In genomic region chrX:74537011-74537390, GRCh38 we compare ENCODE assay signal across 8 cellular contexts.
DNase-seq lines count a peak whose midpoint lies in the region; ATAC-seq and TF ChIP-seq lines count a peak whose summit lies in the region.

No MANE protein-coding gene starts in this region.

- no peak overlapping the region for H2AFZ ChIP-seq in OCI-LY7 (ENCODE audit: low read length)

- BruUV-seq in OCI-LY7 (replicated peaks; lab: Mats Ljungman, UMichigan) = no TSS peak

- no peaks in the 10 kb centered on the region for H3K9me3 ChIP-seq in colonic mucosa
- no peaks in the 10 kb centered on the region for H3K9me3 ChIP-seq in muscle layer of colon (ENCODE audit: low read length)
- no peaks in the 10 kb centered on the region for H3K9me3 ChIP-seq in OCI-LY7 (ENCODE audit: low read length)

- H3K36me3 ChIP-seq in colonic mucosa (no peaks in the 10 kb centered on the region), muscle layer of colon (ENCODE audit: insufficient read depth, low read length) (no peaks in the 10 kb centered on the region), OCI-LY7 (ENCODE audit: insufficient read depth, low read length) (no peaks in the 10 kb centered on the region)

- H3K4me1 ChIP-seq in colonic mucosa (no peaks in the 10 kb centered on the region), muscle layer of colon (ENCODE audit: insufficient read depth, low read length) (peaks cover 4% of the 10 kb centered on the region), OCI-LY7 (ENCODE audit: insufficient read depth, low read length, poor library complexity, severe bottlenecking) (no peaks in the 10 kb centered on the region)

- intact Hi-C loops in colonic mucosa (cut with DNase I) = no loop called here
- intact Hi-C loops in OCI-LY7 (cut with micrococcal nuclease; ENCODE audit: unreplicated experiment) = no loop called here

- H3K9me2 ChIP-seq in OCI-LY7 (ENCODE audit: insufficient read depth, low read length) = no peaks in the 10 kb centered on the region

- H3K27ac ChIP-seq in colonic mucosa (peak overlapping the region; percentile 86), muscle layer of colon (ENCODE audit: low read depth, low read length) (peak overlapping the region; percentile 87), OCI-LY7 (ENCODE audit: low read depth, low read length, poor library complexity, severe bottlenecking) (no peak overlapping the region)

- CTCF ChIA-PET in OCI-LY7 (lab: Charles Lee; ENCODE audit: unreplicated experiment) = no interaction called here

- no peak overlapping the region for H3K4me2 ChIP-seq in OCI-LY7 (ENCODE audit: low read length)

- ATAC-seq in GM21390 (IDR thresholded peaks at IDR 0.05; ENCODE audit: unreplicated experiment) = no peak

- H3K27me3 ChIP-seq in colonic mucosa = no peaks in the 10 kb centered on the region
- H3K27me3 ChIP-seq in muscle layer of colon (ENCODE audit: control insufficient read depth in 1 of 2, insufficient read depth in 2 of 2, low read length in 2 of 2) = peaks cover 4 to 17% of the 10 kb centered on the region in 2 donors

- H3K79me2 ChIP-seq in OCI-LY7 (ENCODE audit: insufficient read depth, low read depth, low read length) = no peaks in the 10 kb centered on the region

- no peaks in the 10 kb centered on the region for H4K20me1 ChIP-seq in OCI-LY7 (ENCODE audit: insufficient read depth, low read length)

- peak overlapping the region; percentile 7 to 30 for H3K9ac ChIP-seq in colonic mucosa (ENCODE audit: low read depth in 2 of 2, low read length in 2 of 2)
- H3K9ac ChIP-seq in muscle layer of colon (ENCODE audit: low read length) = peak overlapping the region; percentile 37

- TF ChIP-seq CTCF in colonic mucosa (IDR thresholded peaks at IDR 0.05) (no peak), OCI-LY7 (conservative IDR thresholded peaks at IDR 0.05; ENCODE audit: low read length) (no peak)

- POLR2A ChIA-PET in OCI-LY7 (lab: Charles Lee) = interaction anchor here (0.5 kb wide), 1 partner anchor 115 kb away, joined by 7 read pairs; no protein-coding TSS in a partner anchor

- peak overlapping the region; percentile 47 for H3K4me3 ChIP-seq in colonic mucosa
- peak overlapping the region; percentile 30 to 60 for H3K4me3 ChIP-seq in muscle layer of colon (ENCODE audit: low read depth in 1 of 2, low read length in 2 of 2)
- H3K4me3 ChIP-seq in OCI-LY7 (ENCODE audit: low read depth, low read length, poor library complexity, severe bottlenecking) = no peak overlapping the region

- DNase-seq in AG20443 (ENCODE audit: low spot score) (peak; percentile 25), Kasumi-1 (lab: John Stamatoyannopoulos, UW) (peak; percentile 38 to 52), colonic mucosa (no peak), D341Med (ENCODE audit: low spot score) (no peak), OCI-LY7 (ENCODE audit: low spot score) (no peak), germinal center (ENCODE audit: low spot score) (no peak)

Comparison
In these comparisons a context has a peak if more than half of its experiments do, and no peak if none do; other contexts are left out.
1. DNase-seq: peak in AG20443 (single experiment) and Kasumi-1 (2 of 2); none in colonic mucosa (single experiment), D341Med (single experiment), OCI-LY7 (single experiment) and germinal center (single experiment).